In genomic region chr20:61949363-61949713, GRCh38 we compare ENCODE assay signal across 19 cellular contexts.
"Had no signal": no experiment of that assay in that cellular context is flagged by ENCODE, and none has a peak within 500 bp of the region (broad histone marks: within the 10 kb centered on the region; RNA-seq: fewer than 3 reads in every experiment).

No MANE protein-coding gene starts in this region.

- H3K4me1 ChIP-seq: adrenal gland, esophagus muscularis mucosa, gastroesophageal sphincter had no signal

- ATAC-seq: activated CD4-positive, CD25-positive, alpha-beta regulatory T cell treated with anti-CD3 and anti-CD28 coated beads, Interleukin-2, amount 50 U/mL, for 24 hours; activated naive CD4-positive, alpha-beta T cell treated with anti-CD3 and anti-CD28 coated beads, Interleukin-2, amount 50 U/mL, for 72 hours; gastroesophageal sphincter; SK-N-SH treated with all-trans-retinoic acid at 6 μM for 48 hours; stimulated activated naive CD8-positive, alpha-beta T cell treated with anti-CD3 and anti-CD28 coated beads, Interleukin-15, amount 100 ng/mL, for 72 hours had no signal

- H3K27ac Mint-ChIP-seq: activated naive CD4-positive, alpha-beta T cell treated with anti-CD3 and anti-CD28 coated beads, Interleukin-2, amount 50 U/mL, for 72 hours; natural killer cell treated with Interleukin-12 subunit alpha and Interleukin-12 subunit beta and Interleukin-15 and Interleukin-18, amount 100 ng/mL, for 72 hours; stimulated activated naive CD8-positive, alpha-beta T cell treated with anti-CD3 and anti-CD28 coated beads, Interleukin-15, amount 100 ng/mL, for 72 hours had no signal

- H3K4me3 ChIP-seq: adrenal gland, esophagus muscularis mucosa, gastroesophageal sphincter, heart left ventricle, lung had no signal

- H3K4me1 Mint-ChIP-seq: stimulated activated naive CD8-positive, alpha-beta T cell treated with anti-CD3 and anti-CD28 coated beads, Interleukin-15, amount 100 ng/mL, for 72 hours had no signal

- H3K9me3 ChIP-seq: adrenal gland, esophagus muscularis mucosa, gastroesophageal sphincter, heart left ventricle, neutrophil had no signal

- DNase-seq: activated CD8-positive, alpha-beta memory T cell treated with anti-CD3 and anti-CD28 coated beads for 24 hours; activated gamma-delta T cell; activated T-cell treated with anti-CD3 and anti-CD28 coated beads, Interleukin-2, amount 50 U/mL, for 48 hours; dermis blood vessel endothelial cell; effector memory CD4-positive, alpha-beta T cell; kidney glomerular epithelial cell; retina; stimulated activated naive CD8-positive, alpha-beta T cell treated with anti-CD3 and anti-CD28 coated beads, Interleukin-15, amount 100 ng/mL, for 72 hours; T1000 had no signal

- H3K27ac ChIP-seq: adrenal gland, esophagus muscularis mucosa, gastroesophageal sphincter, heart left ventricle, neutrophil had no signal

- H3K9me3 Mint-ChIP-seq: activated naive CD4-positive, alpha-beta T cell treated with anti-CD3 and anti-CD28 coated beads, Interleukin-2, amount 50 U/mL, for 72 hours; natural killer cell treated with Interleukin-12 subunit alpha and Interleukin-12 subunit beta and Interleukin-15 and Interleukin-18, amount 100 ng/mL, for 72 hours; stimulated activated naive CD8-positive, alpha-beta T cell treated with anti-CD3 and anti-CD28 coated beads, Interleukin-15, amount 100 ng/mL, for 72 hours had no signal

- H3K36me3 ChIP-seq: adrenal gland, esophagus muscularis mucosa, gastroesophageal sphincter, heart left ventricle, neutrophil had no signal

- H3K4me3 Mint-ChIP-seq: natural killer cell treated with Interleukin-12 subunit alpha and Interleukin-12 subunit beta and Interleukin-15 and Interleukin-18, amount 100 ng/mL, for 72 hours; stimulated activated naive CD8-positive, alpha-beta T cell treated with anti-CD3 and anti-CD28 coated beads, Interleukin-15, amount 100 ng/mL, for 72 hours had no signal

- H3K36me3 Mint-ChIP-seq: activated naive CD4-positive, alpha-beta T cell treated with anti-CD3 and anti-CD28 coated beads, Interleukin-2, amount 50 U/mL, for 72 hours; natural killer cell treated with Interleukin-12 subunit alpha and Interleukin-12 subunit beta and Interleukin-15 and Interleukin-18, amount 100 ng/mL, for 72 hours had no signal

- H3K27me3 ChIP-seq: adrenal gland had no signal
